ENCODE assay signal across 25 cellular contexts in genomic region chr15:69120732-69121131, GRCh38.
"Had no signal": no experiment of that assay in that cellular context is flagged by ENCODE, and none has a peak within 500 bp of the region (broad histone marks: within the 10 kb centered on the region; RNA-seq: fewer than 3 reads in every experiment).

No MANE protein-coding gene starts in this region.

- H3K9me3 ChIP-seq: esophagus muscularis mucosa, gastroesophageal sphincter, heart left ventricle, neutrophil, pancreas, right lobe of liver, thoracic aorta, tibial nerve, upper lobe of right lung, vagina had no signal

- H3K4me3 ChIP-seq: esophagus muscularis mucosa, gastroesophageal sphincter, heart left ventricle, hepatocyte, lung, pancreas, right lobe of liver, thoracic aorta, tibial nerve, upper lobe of right lung, vagina had no signal

- H3K9me3 Mint-ChIP-seq: dendritic cell treated with granulocyte-macrophage colony-stimulating factor and Interleukin-4, amounts not matched to agents 40 ng/mL and 50 ng/mL, for 4 days; memory B cell; natural killer cell; stimulated activated naive B cell treated with anti-CD40 and anti-IgM and Interleukin-4, amounts not matched to agents 10 μg/mL and 1 μg/mL and 100 μg/mL, for 72 hours; stimulated activated naive CD8-positive, alpha-beta T cell treated with anti-CD3 and anti-CD28 coated beads, Interleukin-15, Interleukin-2, amounts not matched to agents 100 ng/mL and 50 ng/mL, for 24 hours had no signal

- H3K4me1 Mint-ChIP-seq: memory B cell had no signal

- H3K27ac Mint-ChIP-seq: memory B cell; natural killer cell; stimulated activated naive B cell treated with anti-CD40 and anti-IgM and Interleukin-4, amounts not matched to agents 10 μg/mL and 1 μg/mL and 100 μg/mL, for 72 hours; stimulated activated naive CD8-positive, alpha-beta T cell treated with anti-CD3 and anti-CD28 coated beads, Interleukin-15, Interleukin-2, amounts not matched to agents 100 ng/mL and 50 ng/mL, for 24 hours had no signal

- ATAC-seq: foreskin keratinocyte; gastroesophageal sphincter; heart left ventricle; left lobe of liver; natural killer cell; pancreas; right lobe of liver; stimulated activated naive B cell treated with anti-CD40 and anti-IgM and Interleukin-4, amounts not matched to agents 10 μg/mL and 1 μg/mL and 100 μg/mL, for 72 hours; upper lobe of right lung had no signal

- H3K36me3 Mint-ChIP-seq: memory B cell; natural killer cell; stimulated activated naive B cell treated with anti-CD40 and anti-IgM and Interleukin-4, amounts not matched to agents 10 μg/mL and 1 μg/mL and 100 μg/mL, for 72 hours had no signal

- H3K4me2 ChIP-seq: hepatocyte had no signal

- H3K79me2 ChIP-seq: hepatocyte had no signal

- H3K4me3 Mint-ChIP-seq: dendritic cell treated with granulocyte-macrophage colony-stimulating factor and Interleukin-4, amounts not matched to agents 40 ng/mL and 50 ng/mL, for 4 days; memory B cell; natural killer cell; stimulated activated naive B cell treated with anti-CD40 and anti-IgM and Interleukin-4, amounts not matched to agents 10 μg/mL and 1 μg/mL and 100 μg/mL, for 72 hours; stimulated activated naive CD8-positive, alpha-beta T cell treated with anti-CD3 and anti-CD28 coated beads, Interleukin-15, Interleukin-2, amounts not matched to agents 100 ng/mL and 50 ng/mL, for 24 hours had no signal

- H3K27ac ChIP-seq: esophagus muscularis mucosa, foreskin keratinocyte, gastroesophageal sphincter, heart left ventricle, hepatocyte, neutrophil, pancreas, right lobe of liver, thoracic aorta, tibial nerve, upper lobe of right lung, vagina had no signal

- H3K4me1 ChIP-seq: esophagus muscularis mucosa, gastroesophageal sphincter, pancreas, vagina had no signal

- DNase-seq: effector CD8-positive, alpha-beta T cell; foreskin keratinocyte; heart left ventricle; kidney; natural killer cell; pancreas; right lobe of liver; small intestine; stimulated activated CD4-positive, alpha-beta T cell treated with anti-CD3 and anti-CD28 coated beads, Interleukin-15, amount 100 ng/mL, for 24 hours; stimulated activated CD4-positive, alpha-beta T cell treated with anti-CD3 and anti-CD28 coated beads, Interleukin-2, amount 100 ng/mL, for 48 hours; stimulated activated naive B cell treated with anti-CD40 and anti-IgM and Interleukin-4, amounts not matched to agents 10 μg/mL and 1 μg/mL and 100 μg/mL, for 72 hours; upper lobe of right lung had no signal

- H2AFZ ChIP-seq: hepatocyte had no signal

- FAIRE-seq: endothelial cell of umbilical vein, kidney, pancreas, small intestine had no signal

- H3K27me3 ChIP-seq: pancreas, right lobe of liver, tibial nerve, upper lobe of right lung, vagina had no signal

- H3K36me3 ChIP-seq: esophagus muscularis mucosa, gastroesophageal sphincter, heart left ventricle, neutrophil, pancreas, right lobe of liver, thoracic aorta, tibial nerve, upper lobe of right lung, vagina had no signal
